ENCODE assay signal across 10 cellular contexts in the genomic region with DNA sequence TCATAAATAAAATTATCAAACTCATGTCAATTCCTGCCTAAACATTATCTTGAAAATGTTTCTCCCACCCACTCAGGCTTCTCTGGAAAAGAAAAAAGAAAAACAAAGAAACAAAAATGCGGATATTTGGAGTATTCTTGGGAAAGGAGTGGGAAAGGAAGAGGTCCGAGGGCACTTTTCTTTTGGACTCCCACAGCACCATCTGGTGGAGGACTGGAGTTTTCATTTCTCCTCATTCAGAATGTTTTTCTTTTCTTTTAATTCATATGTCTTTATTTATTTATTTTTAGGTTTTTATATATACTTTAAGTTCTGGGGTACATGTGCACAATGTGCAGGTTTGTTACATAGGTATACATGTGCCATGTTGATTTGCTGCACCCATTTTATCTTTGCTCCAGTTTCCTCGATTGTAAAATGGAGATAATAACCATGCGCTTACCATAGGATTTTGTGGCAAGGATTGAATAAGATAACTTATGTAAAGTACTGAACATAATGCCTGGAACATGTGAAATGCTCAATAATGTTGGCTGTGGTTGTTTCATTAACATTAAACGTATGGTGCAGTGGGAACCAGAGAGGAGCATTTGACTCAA. TPM values are rescaled to one million over a fixed set of nuclear protein-coding genes. Genes with fewer than 3 reads are reported as not detected.
A peak's percentile ranks its signal among the peaks of the same experiment; 100 is the strongest.
DNase-seq lines count a peak whose midpoint lies in the region; ATAC-seq and TF ChIP-seq lines count a peak whose summit lies in the region.
"Had no signal": no experiment of that assay in that cellular context is flagged by ENCODE, and none has a peak within 500 bp of the region (broad histone marks: within the 10 kb centered on the region; RNA-seq: fewer than 3 reads in every experiment).

No MANE protein-coding gene starts in this region.

- H3K4me2 ChIP-seq in Loucy (ENCODE audit: low read depth, low read length, poor library complexity, severe bottlenecking) (no peak overlapping the region), osteoblast (ENCODE audit: insufficient read depth, low read length) (no peak overlapping the region)

- H3K36me3 ChIP-seq in Loucy (ENCODE audit: insufficient read depth, low read length) (no peaks in the 10 kb centered on the region; the same call in 1 of the 2 replicates), osteoblast (ENCODE audit: insufficient read depth, low read length) (no peaks in the 10 kb centered on the region)

- DNase-seq in ELR (ENCODE audit: low read depth) (peak; percentile 47), dermis microvascular lymphatic vessel endothelial cell (ENCODE audit: low read depth in 2 of 2) (peak; percentile 10 to 40), osteoblast (ENCODE audit: insufficient read length, low spot score, missing footprints) (no peak), GM19238 (ENCODE audit: insufficient read length, low spot score) (no peak)
- DNase-seq: activated B cell treated with CpG ODN at 0.5 μM for 24 hours had no signal

- ATAC-seq in HG03159 (IDR thresholded peaks at IDR 0.05; ENCODE audit: unreplicated experiment) (no peak), GM19328 (IDR thresholded peaks at IDR 0.05; ENCODE audit: unreplicated experiment) (no peak), HG03457 (IDR thresholded peaks at IDR 0.05; ENCODE audit: unreplicated experiment) (no peak)

- H3K4me3 ChIP-seq in Loucy (ENCODE audit: low read length, poor library complexity, severe bottlenecking) (no peak overlapping the region), osteoblast (ENCODE audit: insufficient read depth, low read length) (no peak overlapping the region)

- no peaks in the 10 kb centered on the region for H3K9me2 ChIP-seq in Loucy (replicated peaks; ENCODE audit: low read depth, low read length)

- H2AFZ ChIP-seq in Loucy (ENCODE audit: low read length) = no peak overlapping the region
- no peak overlapping the region for H2AFZ ChIP-seq in osteoblast (ENCODE audit: low read length)

- H3K79me2 ChIP-seq in Loucy (ENCODE audit: insufficient read depth, low read length) (no peaks in the 10 kb centered on the region), osteoblast (ENCODE audit: insufficient read depth, low read length) (no peaks in the 10 kb centered on the region)

- no peaks in the 10 kb centered on the region for H4K20me1 ChIP-seq in Loucy (ENCODE audit: insufficient read depth, low read length, poor library complexity, severe bottlenecking)
- peaks cover 6% of the 10 kb centered on the region for H4K20me1 ChIP-seq in osteoblast (ENCODE audit: insufficient read depth, low read length)

- H3K9me3 ChIP-seq in Loucy (ENCODE audit: insufficient read depth, low read depth, low read length) (no peaks in the 10 kb centered on the region), osteoblast (ENCODE audit: low read depth, low read length) (no peaks in the 10 kb centered on the region)

- H3K4me1 ChIP-seq in Loucy (ENCODE audit: insufficient read depth, low read length, poor library complexity, severe bottlenecking) = peaks cover under 1% of the 10 kb centered on the region
- no peaks in the 10 kb centered on the region for H3K4me1 ChIP-seq in osteoblast (ENCODE audit: insufficient read depth, low read length)

- H3K27ac ChIP-seq in osteoblast (ENCODE audit: low read depth, low read length) = no peak overlapping the region
- H3K27ac ChIP-seq: epithelial cell of prostate had no signal

- H3K27me3 ChIP-seq in Loucy (ENCODE audit: insufficient read depth, low read length, poor library complexity, severe bottlenecking) (no peaks in the 10 kb centered on the region), osteoblast (ENCODE audit: insufficient read depth, low read length) (peaks cover 8% of the 10 kb centered on the region)

- H3K9ac ChIP-seq in Loucy (ENCODE audit: low read depth, low read length, poor library complexity, severe bottlenecking) = no peak overlapping the region

- TF ChIP-seq CTCF in Loucy (conservative IDR thresholded peaks at IDR 0.05; ENCODE audit: low read length) = peak; percentile 48
- peak; percentile 61 for TF ChIP-seq CTCF in osteoblast (IDR thresholded peaks at IDR 0.05; ENCODE audit: extremely low read depth, low read depth, low read length)

- no peaks in the 10 kb centered on the region for H3F3A ChIP-seq in Loucy (ENCODE audit: low read depth)

RNA-seq across cellular contexts. Expression of gene KCNE5, which starts 8.0 kb away (rescaled TPM):
- total RNA-seq in dermis microvascular lymphatic vessel endothelial cell (0.13 TPM in 1 of 2 replicates, not detected in the other), osteoblast (0.29 and 0.36 TPM in 2 replicates)

Comparison
In these comparisons a context has a peak if more than half of its experiments do, and no peak if none do; other contexts are left out.
1. DNase-seq: peak in ELR (single experiment) and dermis microvascular lymphatic vessel endothelial cell (2 of 2); none in osteoblast (single experiment) and GM19238 (single experiment).